In the genomic region with DNA sequence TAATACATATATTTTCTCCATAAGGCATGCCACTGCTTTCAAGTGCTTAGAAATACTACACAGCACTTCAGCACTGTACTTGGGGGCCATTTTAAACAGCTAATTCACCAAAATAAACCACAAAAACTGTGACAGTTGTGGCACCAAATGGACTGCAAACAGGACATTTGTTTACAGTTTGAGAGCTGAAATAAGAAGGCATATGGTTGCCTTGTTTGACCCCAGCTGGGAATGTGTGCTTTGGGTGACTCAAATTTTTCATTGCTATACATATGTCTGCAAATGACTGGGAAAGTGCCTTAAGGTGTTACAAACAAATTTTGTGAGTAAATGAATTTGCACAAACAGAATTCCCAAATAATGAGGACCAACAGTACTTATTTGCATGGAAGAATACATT, we compare ENCODE assay signal across 14 cellular contexts.
A peak's percentile ranks its signal among the peaks of the same experiment; 100 is the strongest.
DNase-seq lines count a peak whose midpoint lies in the region; ATAC-seq lines count a peak whose summit lies in the region.
"Had no signal": no experiment of that assay in that cellular context is flagged by ENCODE, and none has a peak within 500 bp of the region (broad histone marks: within the 10 kb centered on the region; RNA-seq: fewer than 3 reads in every experiment).

No MANE protein-coding gene starts in this region.

- DNase-seq in G401 (ENCODE audit: low spot score) (peak; percentile 54), NCI-H1694 (lab: John Stamatoyannopoulos, UW) (peak; percentile 60), NCI-H69 (lab: John Stamatoyannopoulos, UW) (peak; percentile 81), LoVo (ENCODE audit: low spot score) (no peak)
- DNase-seq in activated T-cell treated with anti-CD3 and anti-CD28 coated beads, Interleukin-2, amount 50 U/mL, for 1 hour = no peak
- DNase-seq: CD8-positive, alpha-beta T cell; COR-L47; DND-41; GF-D8; GM23248; H7 had no signal

- in situ Hi-C loops in G401 (cut with HindIII; ENCODE audit: low sequenced_read_pairs) = no loop called here

- no peak for ATAC-seq in GM18907 (IDR thresholded peaks at IDR 0.05; ENCODE audit: unreplicated experiment)
- ATAC-seq: A549; CD8-positive, alpha-beta T cell; K562 had no signal

Comparison
In these comparisons a context has a peak if more than half of its experiments do, and no peak if none do; other contexts are left out.
1. DNase-seq: peak in G401 (single experiment), NCI-H1694 (single experiment) and NCI-H69 (single experiment); none in LoVo (single experiment) and activated T-cell treated with anti-CD3 and anti-CD28 coated beads, Interleukin-2, amount 50 U/mL, for 1 hour (single experiment).